In genomic region chr12:78375461-78375860, GRCh38 we compare ENCODE assay signal across 23 cellular contexts.
"Had no signal": no experiment of that assay in that cellular context is flagged by ENCODE, and none has a peak within 500 bp of the region (broad histone marks: within the 10 kb centered on the region; RNA-seq: fewer than 3 reads in every experiment).

No MANE protein-coding gene starts in this region.

- H3K9me3 ChIP-seq: neutrophil, right lobe of liver, thoracic aorta, uterus had no signal

- H3K4me3 ChIP-seq: esophagus muscularis mucosa, gastroesophageal sphincter, heart left ventricle, hepatocyte, left lung, mucosa of descending colon, right lobe of liver, thoracic aorta, tibial nerve, upper lobe of right lung, uterus had no signal

- H3K27me3 ChIP-seq: esophagus muscularis mucosa, foreskin keratinocyte, gastroesophageal sphincter, heart left ventricle, hepatocyte, left lung, neutrophil, right lobe of liver, tibial nerve, upper lobe of right lung, uterus had no signal

- H3K36me3 ChIP-seq: esophagus muscularis mucosa, gastroesophageal sphincter, heart left ventricle, left lung, neutrophil, right lobe of liver, thoracic aorta, tibial nerve, upper lobe of right lung, uterus had no signal

- H3K27ac ChIP-seq: esophagus muscularis mucosa, foreskin keratinocyte, gastroesophageal sphincter, heart left ventricle, hepatocyte, left lung, neutrophil, parathyroid adenoma, right lobe of liver, thoracic aorta, tibial nerve, upper lobe of right lung, uterus had no signal

- H3K4me1 ChIP-seq: esophagus muscularis mucosa, foreskin keratinocyte, gastroesophageal sphincter, heart left ventricle, left lung, parathyroid adenoma, right lobe of liver, tibial nerve, upper lobe of right lung, uterus had no signal

- DNase-seq: dermis blood vessel endothelial cell; effector memory CD4-positive, alpha-beta T cell; foreskin keratinocyte; heart left ventricle; left cardiac atrium; left lung; mesenchymal stem cell; mucosa of descending colon; naive B cell; right lobe of liver; small intestine; stimulated activated CD4-positive, alpha-beta T cell treated with anti-CD3 and anti-CD28 coated beads, Interleukin-15, amount 100 ng/mL, for 24 hours; stimulated activated CD4-positive, alpha-beta T cell treated with anti-CD3 and anti-CD28 coated beads, Interleukin-2, amount 100 ng/mL, for 48 hours; stimulated activated naive B cell treated with anti-CD40 and anti-IgM and Interleukin-4, amounts not matched to agents 10 μg/mL and 1 μg/mL and 100 μg/mL, for 72 hours; upper lobe of right lung; uterus had no signal
